In the genomic region with DNA sequence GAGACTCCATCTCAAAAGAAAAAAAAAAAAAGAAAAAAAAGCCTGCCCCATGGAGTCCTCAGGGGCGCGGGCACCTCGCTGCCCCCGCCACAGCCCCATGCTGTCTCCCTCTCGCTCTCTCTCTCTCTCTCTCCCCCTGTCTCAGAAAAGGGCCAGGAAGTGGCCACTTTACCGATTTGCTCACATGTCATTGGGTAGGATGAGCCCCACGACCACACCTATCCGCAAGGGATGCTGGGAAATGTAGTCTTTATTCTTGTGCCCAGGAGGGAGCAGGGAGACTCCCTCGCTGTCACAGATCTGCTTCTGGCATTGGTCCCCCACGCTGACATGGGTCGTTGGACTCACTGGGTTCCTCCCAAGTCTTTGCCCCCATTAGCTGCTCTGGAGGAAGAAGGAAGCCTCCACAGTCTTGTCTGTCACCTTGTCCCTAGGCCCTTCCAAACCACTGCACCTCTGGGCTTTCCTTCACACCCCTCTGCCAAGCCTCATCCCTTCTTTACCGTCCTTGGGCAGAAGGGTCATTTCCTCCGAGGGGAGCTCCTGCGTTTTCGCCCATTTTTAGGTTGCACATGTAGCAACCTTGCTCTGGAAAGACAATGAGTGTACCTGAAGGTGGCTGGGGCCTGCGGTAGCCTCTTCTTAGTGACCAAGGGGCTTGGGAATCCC, we compare ENCODE assay signal across 13 cellular contexts. TPM values are rescaled to one million over a fixed set of nuclear protein-coding genes. Genes with fewer than 3 reads are reported as not detected.
DNase-seq lines count a peak whose midpoint lies in the region; ATAC-seq and TF ChIP-seq lines count a peak whose summit lies in the region.
"Had no signal": no experiment of that assay in that cellular context is flagged by ENCODE, and none has a peak within 500 bp of the region (broad histone marks: within the 10 kb centered on the region; RNA-seq: fewer than 3 reads in every experiment).

No MANE protein-coding gene starts in this region.

- ATAC-seq in natural killer cell, result peak in 2 of 3 donors; percentile 62 to 77

- H3K27ac ChIP-seq in HEK293 (ENCODE audit: extremely low read depth, low read depth, low read length), result no peak overlapping the region
- H3K27ac ChIP-seq: C4-2B, SK-N-MC, suprapubic skin had no signal

- peak; percentile 42 for DNase-seq in activated CD4-positive, alpha-beta T cell treated with anti-CD3 and anti-CD28 coated beads for 48 hours
- no peak for DNase-seq in activated CD4-positive, alpha-beta T cell treated with anti-CD3 and anti-CD28 coated beads, Interleukin-2, amount 50 U/mL, for 1 hour
- DNase-seq in activated CD4-positive, alpha-beta memory T cell treated with anti-CD3 and anti-CD28 coated beads, Interleukin-2, amount 10 ng/mL, durations not matched to agents 7 days and 5 days, result peak; percentile 45
- DNase-seq in natural killer cell (no peak), endothelial cell (ENCODE audit: low spot score) (no peak), hypothalamus (lab: John Stamatoyannopoulos, UW) (no peak), superior temporal gyrus (ENCODE audit: extremely low spot score) (no peak)
- DNase-seq: NCI-H1105 treated with DMSO at 0.1 percent for 48 hours had no signal

- peaks cover 3% of the 10 kb centered on the region for H3K27me3 Mint-ChIP-seq in activated CD4-positive, alpha-beta memory T cell treated with anti-CD3 and anti-CD28 coated beads, Interleukin-2, amount 10 ng/mL, durations not matched to agents 7 days and 5 days
- peaks cover 0 to 4% of the 10 kb centered on the region in 2 donors for H3K27me3 Mint-ChIP-seq in natural killer cell (ENCODE audit: low read depth in 2 of 2)
- H3K27me3 Mint-ChIP-seq in endothelial cell (ENCODE audit: unreplicated experiment), result peaks cover 2% of the 10 kb centered on the region

- no peaks in the 10 kb centered on the region for H3K9me3 ChIP-seq in HEK293 (ENCODE audit: control insufficient read depth, insufficient read depth, low read depth, low read length)
- H3K9me3 ChIP-seq: suprapubic skin had no signal

- intact Hi-C loops in natural killer cell (cut with micrococcal nuclease), result no loop called here

- peaks cover 15% of the 10 kb centered on the region for H3K4me1 Mint-ChIP-seq in activated CD4-positive, alpha-beta memory T cell treated with anti-CD3 and anti-CD28 coated beads, Interleukin-2, amount 10 ng/mL, durations not matched to agents 7 days and 5 days
- H3K4me1 Mint-ChIP-seq in natural killer cell, result peaks cover 4 to 5% of the 10 kb centered on the region in 2 donors
- H3K4me1 Mint-ChIP-seq in endothelial cell (ENCODE audit: unreplicated experiment), result peaks cover 7% of the 10 kb centered on the region

- no peak for TF ChIP-seq CTCF in HEK293 (tag by site-specific recombination; IDR thresholded peaks at IDR 0.05)
- no peak for TF ChIP-seq CTCF in natural killer cell (IDR thresholded peaks at IDR 0.05)
- TF ChIP-seq CTCF in endothelial cell (IDR thresholded peaks at IDR 0.05; ENCODE audit: unreplicated experiment), result no peak

- H3K27ac Mint-ChIP-seq in activated CD4-positive, alpha-beta memory T cell treated with anti-CD3 and anti-CD28 coated beads, Interleukin-2, amount 10 ng/mL, durations not matched to agents 7 days and 5 days, result no peak overlapping the region
- H3K27ac Mint-ChIP-seq in natural killer cell (no peak overlapping the region), endothelial cell (ENCODE audit: unreplicated experiment) (no peak overlapping the region)

- no peak overlapping the region for H3K4me3 Mint-ChIP-seq in activated CD4-positive, alpha-beta memory T cell treated with anti-CD3 and anti-CD28 coated beads, Interleukin-2, amount 10 ng/mL, durations not matched to agents 7 days and 5 days
- H3K4me3 Mint-ChIP-seq in natural killer cell, result no peak overlapping the region
- no peak overlapping the region for H3K4me3 Mint-ChIP-seq in endothelial cell (ENCODE audit: unreplicated experiment)

- H3K36me3 Mint-ChIP-seq in activated CD4-positive, alpha-beta memory T cell treated with anti-CD3 and anti-CD28 coated beads, Interleukin-2, amount 10 ng/mL, durations not matched to agents 7 days and 5 days (ENCODE audit: low read depth), result no peaks in the 10 kb centered on the region
- no peaks in the 10 kb centered on the region for H3K36me3 Mint-ChIP-seq in natural killer cell
- peaks cover 6% of the 10 kb centered on the region for H3K36me3 Mint-ChIP-seq in endothelial cell (ENCODE audit: low read depth, unreplicated experiment)

- H3K4me3 ChIP-seq in HEK293 (ENCODE audit: low read depth, low read length), result no peak overlapping the region
- H3K4me3 ChIP-seq: SK-N-MC, suprapubic skin had no signal

- CTCF ChIA-PET in HEK293 (lab: Yijun Ruan, JAX), result interaction anchor here (0.6 to 1.0 kb wide), 3 partner anchors 13 to 105 kb away, joined by 3 to 6 read pairs (median 3); no protein-coding TSS in a partner anchor
- CTCF ChIA-PET in activated CD4-positive, alpha-beta memory T cell treated with anti-CD3 and anti-CD28 coated beads, Interleukin-2, amount 10 ng/mL, durations not matched to agents 7 days and 5 days (lab: Charles Lee), result no interaction called here

- H3K36me3 ChIP-seq in HEK293 (ENCODE audit: control insufficient read depth in 2 of 2, insufficient read depth in 1 of 2, low read length in 2 of 2), result no peaks in the 10 kb centered on the region
- H3K36me3 ChIP-seq: suprapubic skin had no signal

- H3K9me3 Mint-ChIP-seq in activated CD4-positive, alpha-beta memory T cell treated with anti-CD3 and anti-CD28 coated beads, Interleukin-2, amount 10 ng/mL, durations not matched to agents 7 days and 5 days, result no peaks in the 10 kb centered on the region
- H3K9me3 Mint-ChIP-seq in natural killer cell (no peaks in the 10 kb centered on the region), endothelial cell (ENCODE audit: unreplicated experiment) (no peaks in the 10 kb centered on the region)

- POLR2A ChIA-PET in HEK293 (lab: Yijun Ruan, JAX), result no interaction called here
- POLR2A ChIA-PET in activated CD4-positive, alpha-beta memory T cell treated with anti-CD3 and anti-CD28 coated beads, Interleukin-2, amount 10 ng/mL, durations not matched to agents 7 days and 5 days (lab: Charles Lee), result interaction anchor here (0.9 kb wide), 1 partner anchor 13 kb away, joined by 3 read pairs; no protein-coding TSS in a partner anchor

- no peaks in the 10 kb centered on the region for H3K4me1 ChIP-seq in HEK293 (ENCODE audit: control insufficient read depth, insufficient read depth, low read length)
- H3K4me1 ChIP-seq: suprapubic skin had no signal

TF ChIP-seq in HEK293, 187 proteins besides CTCF, POLR2A, EP300 and RAD21 (continues in another document):
- TF ChIP-seq KLF8 (tag by site-specific recombination; IDR thresholded peaks at IDR 0.05) (peak; percentile 79), IKZF3 (tag by site-specific recombination; IDR thresholded peaks at IDR 0.05) (no peak), ZNF174 (tag by site-specific recombination; IDR thresholded peaks at IDR 0.05) (no peak), KLF1 (tag by site-specific recombination; IDR thresholded peaks at IDR 0.05) (0 out of 2 replicates have a peak, but pooled peaks have one; percentile 22), SP2 (tag by site-specific recombination; IDR thresholded peaks at IDR 0.05) (no peak), SP7 (tag by site-specific recombination; IDR thresholded peaks at IDR 0.05) (no peak)
- TF ChIP-seq, protein P1, sequence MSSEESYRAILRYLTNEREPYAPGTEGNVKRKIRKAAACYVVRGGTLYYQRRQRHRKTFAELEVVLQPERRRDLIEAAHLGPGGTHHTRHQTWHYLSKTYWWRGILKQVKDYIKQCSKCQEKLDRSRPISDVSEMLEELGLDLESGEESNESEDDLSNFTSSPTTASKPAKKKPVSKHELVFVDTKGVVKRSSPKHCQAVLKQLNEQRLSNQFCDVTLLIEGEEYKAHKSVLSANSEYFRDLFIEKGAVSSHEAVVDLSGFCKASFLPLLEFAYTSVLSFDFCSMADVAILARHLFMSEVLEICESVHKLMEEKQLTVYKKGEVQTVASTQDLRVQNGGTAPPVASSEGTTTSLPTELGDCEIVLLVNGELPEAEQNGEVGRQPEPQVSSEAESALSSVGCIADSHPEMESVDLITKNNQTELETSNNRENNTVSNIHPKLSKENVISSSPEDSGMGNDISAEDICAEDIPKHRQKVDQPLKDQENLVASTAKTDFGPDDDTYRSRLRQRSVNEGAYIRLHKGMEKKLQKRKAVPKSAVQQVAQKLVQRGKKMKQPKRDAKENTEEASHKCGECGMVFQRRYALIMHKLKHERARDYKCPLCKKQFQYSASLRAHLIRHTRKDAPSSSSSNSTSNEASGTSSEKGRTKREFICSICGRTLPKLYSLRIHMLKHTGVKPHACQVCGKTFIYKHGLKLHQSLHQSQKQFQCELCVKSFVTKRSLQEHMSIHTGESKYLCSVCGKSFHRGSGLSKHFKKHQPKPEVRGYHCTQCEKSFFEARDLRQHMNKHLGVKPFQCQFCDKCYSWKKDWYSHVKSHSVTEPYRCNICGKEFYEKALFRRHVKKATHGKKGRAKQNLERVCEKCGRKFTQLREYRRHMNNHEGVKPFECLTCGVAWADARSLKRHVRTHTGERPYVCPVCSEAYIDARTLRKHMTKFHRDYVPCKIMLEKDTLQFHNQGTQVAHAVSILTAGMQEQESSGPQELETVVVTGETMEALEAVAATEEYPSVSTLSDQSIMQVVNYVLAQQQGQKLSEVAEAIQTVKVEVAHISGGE (tag by site-specific recombination; conservative IDR thresholded peaks at IDR 0.05; ENCODE audit: low read depth), result no peak
- TF ChIP-seq, protein P2, sequence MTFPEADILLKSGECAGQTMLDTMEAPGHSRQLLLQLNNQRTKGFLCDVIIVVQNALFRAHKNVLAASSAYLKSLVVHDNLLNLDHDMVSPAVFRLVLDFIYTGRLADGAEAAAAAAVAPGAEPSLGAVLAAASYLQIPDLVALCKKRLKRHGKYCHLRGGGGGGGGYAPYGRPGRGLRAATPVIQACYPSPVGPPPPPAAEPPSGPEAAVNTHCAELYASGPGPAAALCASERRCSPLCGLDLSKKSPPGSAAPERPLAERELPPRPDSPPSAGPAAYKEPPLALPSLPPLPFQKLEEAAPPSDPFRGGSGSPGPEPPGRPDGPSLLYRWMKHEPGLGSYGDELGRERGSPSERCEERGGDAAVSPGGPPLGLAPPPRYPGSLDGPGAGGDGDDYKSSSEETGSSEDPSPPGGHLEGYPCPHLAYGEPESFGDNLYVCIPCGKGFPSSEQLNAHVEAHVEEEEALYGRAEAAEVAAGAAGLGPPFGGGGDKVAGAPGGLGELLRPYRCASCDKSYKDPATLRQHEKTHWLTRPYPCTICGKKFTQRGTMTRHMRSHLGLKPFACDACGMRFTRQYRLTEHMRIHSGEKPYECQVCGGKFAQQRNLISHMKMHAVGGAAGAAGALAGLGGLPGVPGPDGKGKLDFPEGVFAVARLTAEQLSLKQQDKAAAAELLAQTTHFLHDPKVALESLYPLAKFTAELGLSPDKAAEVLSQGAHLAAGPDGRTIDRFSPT (tag by site-specific recombination; IDR thresholded peaks at IDR 0.05), result no peak

RNA-seq across cellular contexts. Expression of a gene that starts 6.9 kb away (rescaled TPM):
- total RNA-seq in activated CD4-positive, alpha-beta memory T cell treated with anti-CD3 and anti-CD28 coated beads, Interleukin-2, amount 10 ng/mL, durations not matched to agents 7 days and 5 days, result not detected
- total RNA-seq in natural killer cell (not detected), endothelial cell (ENCODE audit: unreplicated experiment) (1.1 TPM)
- total RNA-seq: H4 had no signal

RNA-seq across cellular contexts. Expression of a gene that starts 46.3 kb away (rescaled TPM):
- 100 to 1,000 TPM; 361 to 373 TPM for total RNA-seq in activated CD4-positive, alpha-beta memory T cell treated with anti-CD3 and anti-CD28 coated beads, Interleukin-2, amount 10 ng/mL, durations not matched to agents 7 days and 5 days
- total RNA-seq in natural killer cell, result 1 to 10 TPM; 2.0 to 6.4 (median 4.6) TPM
- total RNA-seq in endothelial cell (ENCODE audit: unreplicated experiment), result 28.3 TPM

Comparison
In these comparisons a context has a peak if more than half of its experiments do, and no peak if none do; other contexts are left out.
1. DNase-seq: peak in activated CD4-positive, alpha-beta T cell treated with anti-CD3 and anti-CD28 coated beads for 48 hours (single experiment) and activated CD4-positive, alpha-beta memory T cell treated with anti-CD3 and anti-CD28 coated beads, Interleukin-2, amount 10 ng/mL, durations not matched to agents 7 days and 5 days (single experiment); none in activated CD4-positive, alpha-beta T cell treated with anti-CD3 and anti-CD28 coated beads, Interleukin-2, amount 50 U/mL, for 1 hour (single experiment), natural killer cell (single experiment), endothelial cell (single experiment), hypothalamus (0 of 51) and superior temporal gyrus (single experiment).
2. RNA of a gene that starts 46.3 kb away (total RNA-seq): 361 to 373 TPM in activated CD4-positive, alpha-beta memory T cell treated with anti-CD3 and anti-CD28 coated beads, Interleukin-2, amount 10 ng/mL, durations not matched to agents 7 days and 5 days; 28.3 TPM in endothelial cell (single experiment) and 2.0 to 6.4 TPM in natural killer cell; every median in the first group is over 10 times any median in the second.